ENCODE assay signal across 24 cellular contexts in the genomic region with DNA sequence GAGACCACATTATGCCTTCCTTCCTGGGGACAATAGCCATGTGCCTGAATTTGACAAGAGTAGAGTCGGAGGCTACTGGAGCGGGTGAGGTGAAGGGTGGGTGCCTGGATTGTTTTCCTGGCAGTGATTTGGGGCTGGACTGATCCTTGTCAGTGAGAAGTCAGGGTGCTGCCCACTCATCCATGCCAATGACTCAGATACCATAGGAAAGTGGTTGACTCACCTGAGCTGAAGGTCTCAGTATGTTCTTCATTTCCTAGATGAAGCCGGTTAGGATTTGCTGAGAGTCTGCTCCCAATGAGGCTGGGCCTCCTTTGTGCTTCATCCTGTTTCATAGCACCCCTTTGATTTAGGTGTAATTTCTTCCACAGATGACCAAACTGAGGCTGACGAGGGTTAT.
DNase-seq lines count a peak whose midpoint lies in the region; ATAC-seq and TF ChIP-seq lines count a peak whose summit lies in the region.
"Had no signal": no experiment of that assay in that cellular context is flagged by ENCODE, and none has a peak within 500 bp of the region (broad histone marks: within the 10 kb centered on the region; RNA-seq: fewer than 3 reads in every experiment).

No MANE protein-coding gene starts in this region.

- no peaks in the 10 kb centered on the region for H3K9me3 Mint-ChIP-seq in activated naive CD4-positive, alpha-beta T cell treated with anti-CD3 and anti-CD28 coated beads, Interleukin-2, amount 50 U/mL, for 72 hours
- H3K9me3 Mint-ChIP-seq in activated naive CD4-positive, alpha-beta T cell treated with anti-CD3 and anti-CD28 coated beads, Interleukin-2, amount 10 ng/mL, durations not matched to agents 7 days and 5 days: peaks cover 2% of the 10 kb centered on the region
- H3K9me3 Mint-ChIP-seq: brain; CD4-positive, alpha-beta T cell; memory B cell; stimulated activated memory B cell treated with anti-CD40 and anti-IgM and Interleukin-4, amounts not matched to agents 10 μg/mL and 1 μg/mL and 100 μg/mL, for 72 hours had no signal

- POLR2A ChIA-PET in PC-3 (lab: Charles Lee; ENCODE audit: unreplicated experiment): no interaction called here

- no peaks in the 10 kb centered on the region for H3K27me3 Mint-ChIP-seq in activated naive CD4-positive, alpha-beta T cell treated with anti-CD3 and anti-CD28 coated beads, Interleukin-2, amount 10 ng/mL, durations not matched to agents 7 days and 5 days
- H3K27me3 Mint-ChIP-seq: brain; CD4-positive, alpha-beta T cell; memory B cell; stimulated activated memory B cell treated with anti-CD40 and anti-IgM and Interleukin-4, amounts not matched to agents 10 μg/mL and 1 μg/mL and 100 μg/mL, for 72 hours had no signal

- H3F3A ChIP-seq in PC-3 (ENCODE audit: low read length, unreplicated experiment): no peaks in the 10 kb centered on the region

- intact Hi-C loops in PC-3 (cut with micrococcal nuclease): no loop called here
- intact Hi-C loops in thyroid gland (cut with DNase I): no loop called here
- intact Hi-C loops in vagina (cut with DNase I): no loop called here

- H3K27me3 ChIP-seq in PC-3 (ENCODE audit: low read length) (no peaks in the 10 kb centered on the region), thyroid gland (no peaks in the 10 kb centered on the region), vagina (no peaks in the 10 kb centered on the region)
- H3K27me3 ChIP-seq: suprapubic skin had no signal

- H3K27ac ChIP-seq in PC-3 (ENCODE audit: low read length) (no peak overlapping the region), thyroid gland (no peak overlapping the region), vagina (no peak overlapping the region)
- H3K27ac ChIP-seq: suprapubic skin had no signal

- no peak for TF ChIP-seq POLR2A in thyroid gland (IDR thresholded peaks at IDR 0.05)
- TF ChIP-seq POLR2A in vagina (IDR thresholded peaks at IDR 0.05): no peak

- H3K9ac ChIP-seq in PC-3 (ENCODE audit: low read length): no peak overlapping the region

- H3K4me1 Mint-ChIP-seq in activated naive CD4-positive, alpha-beta T cell treated with anti-CD3 and anti-CD28 coated beads, Interleukin-2, amount 10 ng/mL, durations not matched to agents 7 days and 5 days: peaks cover 32% of the 10 kb centered on the region

- DNase-seq in activated naive CD4-positive, alpha-beta T cell treated with anti-CD3 and anti-CD28 coated beads, Interleukin-2, amount 50 U/mL, for 72 hours (ENCODE audit: low spot score in 2 of 2): no peak
- DNase-seq in activated naive CD4-positive, alpha-beta T cell treated with anti-CD3 and anti-CD28 coated beads, Interleukin-2, amount 10 ng/mL, durations not matched to agents 7 days and 5 days: no peak
- DNase-seq in PC-3 (peak; percentile 59), epithelial cell of proximal tubule (ENCODE audit: low read depth) (peak; percentile 67), thyroid gland (peak; percentile 12 to 36), vagina (ENCODE audit: extremely low spot score in 2 of 2) (no peak)
- no peak for DNase-seq in stimulated activated CD4-positive, alpha-beta T cell treated with anti-CD3 and anti-CD28 coated beads, Interleukin-2, amount 100 ng/mL, for 48 hours
- DNase-seq: activated CD8-positive, alpha-beta memory T cell treated with anti-CD3 and anti-CD28 coated beads for 24 hours; CD4-positive, alpha-beta T cell; EL; head of caudate nucleus; left colon; NCI-H2081 treated with DMSO at 0.1 percent for 48 hours; NCI-H748 treated with DMSO at 0.1 percent for 48 hours; right cardiac atrium; stimulated activated CD4-positive, alpha-beta T cell treated with anti-CD3 and anti-CD28 coated beads, Interleukin-4, amount 100 ng/mL, for 1 hour; T-helper 2 cell had no signal

- peaks cover 8% of the 10 kb centered on the region for H3K4me1 ChIP-seq in PC-3 (ENCODE audit: insufficient read depth, low read length)
- peaks cover 0 to 10% of the 10 kb centered on the region in 2 donors for H3K4me1 ChIP-seq in thyroid gland
- H3K4me1 ChIP-seq in vagina: no peaks in the 10 kb centered on the region

- TF ChIP-seq CTCF in PC-3 (conservative IDR thresholded peaks at IDR 0.05; ENCODE audit: low read depth, low read length): no peak
- TF ChIP-seq CTCF in epithelial cell of proximal tubule (conservative IDR thresholded peaks at IDR 0.05; ENCODE audit: low read depth, low read length): no peak
- TF ChIP-seq CTCF in thyroid gland (IDR thresholded peaks at IDR 0.05): no peak
- TF ChIP-seq CTCF in vagina (IDR thresholded peaks at IDR 0.05): no peak

- no peaks in the 10 kb centered on the region for H4K20me1 ChIP-seq in PC-3 (ENCODE audit: low read length)

- CTCF ChIA-PET in activated naive CD4-positive, alpha-beta T cell treated with anti-CD3 and anti-CD28 coated beads, Interleukin-2, amount 10 ng/mL, durations not matched to agents 7 days and 5 days (lab: Charles Lee): no interaction called here
- CTCF ChIA-PET in PC-3 (lab: Charles Lee): no interaction called here

- no peak overlapping the region for H2AFZ ChIP-seq in PC-3 (ENCODE audit: low read length)

- H3K27ac Mint-ChIP-seq in activated naive CD4-positive, alpha-beta T cell treated with anti-CD3 and anti-CD28 coated beads, Interleukin-2, amount 50 U/mL, for 72 hours: no peak overlapping the region
- H3K27ac Mint-ChIP-seq in activated naive CD4-positive, alpha-beta T cell treated with anti-CD3 and anti-CD28 coated beads, Interleukin-2, amount 10 ng/mL, durations not matched to agents 7 days and 5 days: no peak overlapping the region
- H3K27ac Mint-ChIP-seq: brain; CD4-positive, alpha-beta T cell; memory B cell; stimulated activated memory B cell treated with anti-CD40 and anti-IgM and Interleukin-4, amounts not matched to agents 10 μg/mL and 1 μg/mL and 100 μg/mL, for 72 hours had no signal

- H3K4me3 Mint-ChIP-seq in activated naive CD4-positive, alpha-beta T cell treated with anti-CD3 and anti-CD28 coated beads, Interleukin-2, amount 10 ng/mL, durations not matched to agents 7 days and 5 days: no peak overlapping the region
- H3K4me3 Mint-ChIP-seq: brain; CD4-positive, alpha-beta T cell; memory B cell; stimulated activated memory B cell treated with anti-CD40 and anti-IgM and Interleukin-4, amounts not matched to agents 10 μg/mL and 1 μg/mL and 100 μg/mL, for 72 hours had no signal

- H3K36me3 ChIP-seq in PC-3 (ENCODE audit: low read depth, low read length) (no peaks in the 10 kb centered on the region), thyroid gland (no peaks in the 10 kb centered on the region), vagina (peaks cover 0 to 13% of the 10 kb centered on the region in 2 donors)

- BruUV-seq in PC-3 (replicated peaks; lab: Mats Ljungman, UMichigan): no TSS peak

- WGBS in thyroid gland, 2 donors: 96% methylated on average over 4 of the region's 4 CpGs

- H3K9me3 ChIP-seq in PC-3 (ENCODE audit: low read length) (no peaks in the 10 kb centered on the region), thyroid gland (no peaks in the 10 kb centered on the region), vagina (no peaks in the 10 kb centered on the region)
- H3K9me3 ChIP-seq: suprapubic skin had no signal

- peaks cover 12 to 24% of the 10 kb centered on the region in 2 donors for H3K36me3 Mint-ChIP-seq in activated naive CD4-positive, alpha-beta T cell treated with anti-CD3 and anti-CD28 coated beads, Interleukin-2, amount 50 U/mL, for 72 hours
- peaks cover 56% of the 10 kb centered on the region for H3K36me3 Mint-ChIP-seq in activated naive CD4-positive, alpha-beta T cell treated with anti-CD3 and anti-CD28 coated beads, Interleukin-2, amount 10 ng/mL, durations not matched to agents 7 days and 5 days

- no peak overlapping the region for H3K4me3 ChIP-seq in PC-3 (ENCODE audit: low read length)
- no peak overlapping the region for H3K4me3 ChIP-seq in epithelial cell of proximal tubule (ENCODE audit: low read depth, low read length)
- H3K4me3 ChIP-seq in thyroid gland (replicated peaks in 1 of 3): no peak overlapping the region
- H3K4me3 ChIP-seq in vagina: no peak overlapping the region
- H3K4me3 ChIP-seq: K562, suprapubic skin had no signal

- ATAC-seq in activated naive CD4-positive, alpha-beta T cell treated with anti-CD3 and anti-CD28 coated beads, Interleukin-2, amount 50 U/mL, for 72 hours: peak; percentile 46 to 77
- ATAC-seq in PC-3 (peak; percentile 54; the same call in 1 of the 2 replicates), GM21447 (IDR thresholded peaks at IDR 0.05; ENCODE audit: unreplicated experiment) (no peak)
- ATAC-seq: K562; left colon; right cardiac atrium; SK-N-SH treated with all-trans-retinoic acid at 6 μM for 48 hours; stimulated activated memory B cell treated with anti-CD40 and anti-IgM and Interleukin-4, amounts not matched to agents 10 μg/mL and 1 μg/mL and 100 μg/mL, for 72 hours had no signal

- no peaks in the 10 kb centered on the region for H3K79me2 ChIP-seq in PC-3 (ENCODE audit: low read length)

- H3K9me2 ChIP-seq in PC-3 (replicated peaks; ENCODE audit: low read length): no peaks in the 10 kb centered on the region

- no peak overlapping the region for H3K4me2 ChIP-seq in PC-3 (ENCODE audit: low read length)

Comparison
In these comparisons a context has a peak if more than half of its experiments do, and no peak if none do; other contexts are left out.
1. DNase-seq: peak in PC-3 (single experiment), epithelial cell of proximal tubule (single experiment) and thyroid gland (2 of 2); none in activated naive CD4-positive, alpha-beta T cell treated with anti-CD3 and anti-CD28 coated beads, Interleukin-2, amount 50 U/mL, for 72 hours (0 of 2), activated naive CD4-positive, alpha-beta T cell treated with anti-CD3 and anti-CD28 coated beads, Interleukin-2, amount 10 ng/mL, durations not matched to agents 7 days and 5 days (single experiment), stimulated activated CD4-positive, alpha-beta T cell treated with anti-CD3 and anti-CD28 coated beads, Interleukin-2, amount 100 ng/mL, for 48 hours (0 of 2) and vagina (0 of 2).